In genomic region chr9:23635276-23635675, GRCh38 we compare ENCODE assay signal across 27 cellular contexts.
"Had no signal": no experiment of that assay in that cellular context is flagged by ENCODE, and none has a peak within 500 bp of the region (broad histone marks: within the 10 kb centered on the region; RNA-seq: fewer than 3 reads in every experiment).

No MANE protein-coding gene starts in this region.

- H3K4me3 ChIP-seq: adrenal gland, SJCRH30 had no signal

- H3K4me2 ChIP-seq: SK-N-SH had no signal

- H3K9me2 ChIP-seq: SK-N-SH had no signal

- H3K36me3 ChIP-seq: adrenal gland had no signal

- H3K9me3 Mint-ChIP-seq: activated CD4-positive, alpha-beta memory T cell treated with anti-CD3 and anti-CD28 coated beads for 36 hours; activated CD4-positive, alpha-beta T cell treated with anti-CD3 and anti-CD28 coated beads, Interleukin-2, amount 10 ng/mL, durations not matched to agents 24 days and 14 days; brain; central memory CD8-positive, alpha-beta T cell had no signal

- H3K9me3 ChIP-seq: adrenal gland, SJCRH30, SK-N-SH had no signal

- H3K4me3 Mint-ChIP-seq: activated B cell treated with CpG ODN at 0.5 μM for 24 hours; activated CD4-positive, alpha-beta memory T cell treated with anti-CD3 and anti-CD28 coated beads for 36 hours; activated CD4-positive, alpha-beta T cell treated with anti-CD3 and anti-CD28 coated beads, Interleukin-2, amount 10 ng/mL, durations not matched to agents 24 days and 14 days; activated naive CD8-positive, alpha-beta T cell treated with anti-CD3 and anti-CD28 coated beads, Interleukin-2, amount 10 ng/mL, durations not matched to agents 7 days and 5 days; brain; central memory CD8-positive, alpha-beta T cell; T-helper 2 cell treated with Interferon-gamma antibody and Interleukin-4, amounts not matched to agents 5 μg/mL and 100 μg/mL, for 36 hours had no signal

- DNase-seq: activated B cell treated with CpG ODN at 0.5 μM for 24 hours; activated CD4-positive, alpha-beta memory T cell treated with anti-CD3 and anti-CD28 coated beads for 36 hours; activated CD4-positive, alpha-beta T cell treated with anti-CD3 and anti-CD28 coated beads for 1 hour; activated CD4-positive, alpha-beta T cell treated with anti-CD3 and anti-CD28 coated beads, Interleukin-2, amount 10 ng/mL, durations not matched to agents 24 days and 14 days; activated naive CD4-positive, alpha-beta T cell treated with anti-CD3 and anti-CD28 coated beads, Interleukin-2, amount 50 U/mL, for 16 hours; activated naive CD8-positive, alpha-beta T cell treated with anti-CD3 and anti-CD28 coated beads, Interleukin-2, amount 10 ng/mL, durations not matched to agents 7 days and 5 days; activated T-cell treated with anti-CD3 and anti-CD28 coated beads for 4 hours; activated T-cell treated with anti-CD3 and anti-CD28 coated beads, Interleukin-2, amount 50 U/mL, for 48 hours; adrenal gland; Kasumi-1; KBM-7; NCI-H1092; NCI-H1417 treated with DMSO at 0.1 percent for 48 hours; NCI-H1694; NCI-H2029; NCI-H2107; NCI-H2171 treated with DMSO at 0.1 percent for 48 hours; NCI-H226; NCI-H526; NCI-H774; Right ventricle myocardium superior; SJCRH30; SK-N-SH had no signal

- H3K36me3 Mint-ChIP-seq: activated CD4-positive, alpha-beta memory T cell treated with anti-CD3 and anti-CD28 coated beads for 36 hours; activated naive CD8-positive, alpha-beta T cell treated with anti-CD3 and anti-CD28 coated beads, Interleukin-2, amount 10 ng/mL, durations not matched to agents 7 days and 5 days had no signal

- H3K9ac ChIP-seq: SK-N-SH had no signal

- H3K27ac ChIP-seq: adrenal gland, RWPE1, SJCRH30 had no signal

- H3K4me1 ChIP-seq: adrenal gland had no signal

- H3K4me1 Mint-ChIP-seq: activated B cell treated with CpG ODN at 0.5 μM for 24 hours; activated CD4-positive, alpha-beta T cell treated with anti-CD3 and anti-CD28 coated beads, Interleukin-2, amount 10 ng/mL, durations not matched to agents 24 days and 14 days; activated naive CD8-positive, alpha-beta T cell treated with anti-CD3 and anti-CD28 coated beads, Interleukin-2, amount 10 ng/mL, durations not matched to agents 7 days and 5 days; brain; central memory CD8-positive, alpha-beta T cell had no signal

- H3K27me3 Mint-ChIP-seq: activated B cell treated with CpG ODN at 0.5 μM for 24 hours; activated CD4-positive, alpha-beta memory T cell treated with anti-CD3 and anti-CD28 coated beads for 36 hours; activated CD4-positive, alpha-beta T cell treated with anti-CD3 and anti-CD28 coated beads, Interleukin-2, amount 10 ng/mL, durations not matched to agents 24 days and 14 days; activated naive CD8-positive, alpha-beta T cell treated with anti-CD3 and anti-CD28 coated beads, Interleukin-2, amount 10 ng/mL, durations not matched to agents 7 days and 5 days; brain; central memory CD8-positive, alpha-beta T cell had no signal

- H3K27me3 ChIP-seq: adrenal gland, SJCRH30 had no signal

- H3K27ac Mint-ChIP-seq: activated B cell treated with CpG ODN at 0.5 μM for 24 hours; activated CD4-positive, alpha-beta memory T cell treated with anti-CD3 and anti-CD28 coated beads for 36 hours; activated CD4-positive, alpha-beta T cell treated with anti-CD3 and anti-CD28 coated beads, Interleukin-2, amount 10 ng/mL, durations not matched to agents 24 days and 14 days; activated naive CD8-positive, alpha-beta T cell treated with anti-CD3 and anti-CD28 coated beads, Interleukin-2, amount 10 ng/mL, durations not matched to agents 7 days and 5 days; brain; T-helper 2 cell treated with Interferon-gamma antibody and Interleukin-4, amounts not matched to agents 5 μg/mL and 100 μg/mL, for 36 hours had no signal
